In genomic region chr13:67229438-67230242, GRCh38 we compare ENCODE assay signal across 8 cellular contexts. TPM values are rescaled to one million over a fixed set of nuclear protein-coding genes. Genes with fewer than 3 reads are reported as not detected.
A peak's percentile ranks its signal among the peaks of the same experiment; 100 is the strongest.
DNase-seq lines count a peak whose midpoint lies in the region; ATAC-seq, FAIRE-seq and TF ChIP-seq lines count a peak whose summit lies in the region.

No MANE protein-coding gene starts in this region.

- peak overlapping the region; percentile 50 to 77 (median 65) for H3K4me3 ChIP-seq in Peyer's patch
- H3K4me3 ChIP-seq in fibroblast of villous mesenchyme (ENCODE audit: low read depth, low read length): peak overlapping the region; percentile 81
- H3K4me3 ChIP-seq in retinal pigment epithelial cell (ENCODE audit: low read length): peak overlapping the region; percentile 93

- ATAC-seq in GM21723 (IDR thresholded peaks at IDR 0.05; ENCODE audit: unreplicated experiment) (peak; percentile 9), GM18520 (IDR thresholded peaks at IDR 0.05; ENCODE audit: unreplicated experiment) (no peak)

- TF ChIP-seq POLR2A in Peyer's patch (IDR thresholded peaks at IDR 0.05): no peak

- no peak for TF ChIP-seq CTCF in D721Med (IDR thresholded peaks at IDR 0.05; ENCODE audit: insufficient read depth, missing control alignments)
- no peak for TF ChIP-seq CTCF in Peyer's patch (IDR thresholded peaks at IDR 0.05)
- no peak for TF ChIP-seq CTCF in fibroblast of villous mesenchyme (IDR thresholded peaks at IDR 0.05; ENCODE audit: insufficient read depth, low read depth, low read length)
- no peak for TF ChIP-seq CTCF in retinal pigment epithelial cell (conservative IDR thresholded peaks at IDR 0.05; ENCODE audit: low read depth, low read length)

- peak; percentile 78 for FAIRE-seq in D721Med (lab: Jason Lieb, UNC)

- peaks cover 0 to 8% (median 2%) of the 10 kb centered on the region in 4 donors for H3K4me1 ChIP-seq in Peyer's patch

- H3K27ac ChIP-seq in Peyer's patch: peak overlapping the region in 2 of 4 donors; percentile 17 to 83

- H3K36me3 ChIP-seq in Peyer's patch: no peaks in the 10 kb centered on the region

- H3K27me3 ChIP-seq in Peyer's patch: no peaks in the 10 kb centered on the region

- no peak for DNase-seq in D721Med (ENCODE audit: insufficient read length, low spot score)
- DNase-seq in Peyer's patch: no peak
- peak; percentile 1 for DNase-seq in fibroblast of villous mesenchyme (ENCODE audit: low read depth)
- DNase-seq in retinal pigment epithelial cell (ENCODE audit: low read depth): no peak
- DNase-seq in NCI-H1048 (lab: John Stamatoyannopoulos, UW): no peak
- no peak for DNase-seq in effector CD4-positive, alpha-beta T cell

- H3K9me3 ChIP-seq in Peyer's patch: no peaks in the 10 kb centered on the region

RNA-seq across cellular contexts. Expression of gene PCDH9, which starts 0.5 kb away (rescaled TPM):
- total RNA-seq in Peyer's patch (1 to 10 TPM in 2 of 4 donors, under 1 TPM in 2; 0.57 to 1.7 (median 0.97) TPM), fibroblast of villous mesenchyme (5.8 and 9.9 TPM in 2 replicates)
